20 cellular contexts compared by ENCODE assay signal in the genomic region with DNA sequence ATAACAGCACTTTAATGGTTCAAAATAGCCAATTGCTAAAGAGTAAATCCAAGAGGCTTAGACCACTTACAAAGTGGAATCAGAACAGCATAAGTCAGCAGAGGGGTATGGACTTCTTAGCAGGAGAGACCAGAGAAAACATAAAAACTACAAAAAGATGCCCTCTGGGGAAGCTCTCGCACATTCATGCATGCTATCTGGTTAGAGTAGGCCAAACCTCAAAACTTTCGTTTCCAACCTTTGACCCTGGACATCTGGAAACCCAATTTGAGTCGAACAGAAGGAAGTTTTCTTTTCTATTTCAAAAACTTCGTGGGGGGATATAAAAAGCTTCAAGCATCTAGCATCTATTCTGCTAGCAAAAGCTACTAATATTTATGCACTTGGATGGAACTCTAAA.
DNase-seq lines count a peak whose midpoint lies in the region; ATAC-seq and TF ChIP-seq lines count a peak whose summit lies in the region.
"Had no signal": no experiment of that assay in that cellular context is flagged by ENCODE, and none has a peak within 500 bp of the region (broad histone marks: within the 10 kb centered on the region; RNA-seq: fewer than 3 reads in every experiment).

No MANE protein-coding gene starts in this region.

- H3K9me3 ChIP-seq in BLaER1, result no peaks in the 10 kb centered on the region

- no peaks in the 10 kb centered on the region for H3K4me1 Mint-ChIP-seq in activated CD4-positive, alpha-beta memory T cell treated with anti-CD3 and anti-CD28 coated beads, Interleukin-2, amount 10 ng/mL, durations not matched to agents 7 days and 5 days
- H3K4me1 Mint-ChIP-seq: CD4-positive, alpha-beta memory T cell; IgD-negative memory B cell had no signal

- TF ChIP-seq CTCF in NB4 (IDR thresholded peaks at IDR 0.05; ENCODE audit: low read depth, low read length) (no peak), fibroblast of pulmonary artery (IDR thresholded peaks at IDR 0.05; ENCODE audit: low read length, missing control alignments) (no peak)

- H3K27me3 Mint-ChIP-seq in activated CD4-positive, alpha-beta memory T cell treated with anti-CD3 and anti-CD28 coated beads, Interleukin-2, amount 10 ng/mL, durations not matched to agents 7 days and 5 days, result no peaks in the 10 kb centered on the region
- H3K27me3 Mint-ChIP-seq: CD4-positive, alpha-beta memory T cell; IgD-negative memory B cell had no signal

- H4K20me1 ChIP-seq in BLaER1, result no peaks in the 10 kb centered on the region

- ATAC-seq in GM19452 (IDR thresholded peaks at IDR 0.05; ENCODE audit: unreplicated experiment), result peak; percentile 54
- ATAC-seq: left lobe of liver had no signal

- H3K36me3 Mint-ChIP-seq in activated CD4-positive, alpha-beta memory T cell treated with anti-CD3 and anti-CD28 coated beads, Interleukin-2, amount 10 ng/mL, durations not matched to agents 7 days and 5 days (ENCODE audit: low read depth), result no peaks in the 10 kb centered on the region
- H3K36me3 Mint-ChIP-seq: CD4-positive, alpha-beta memory T cell; IgD-negative memory B cell had no signal

- H3K4me3 Mint-ChIP-seq in activated CD4-positive, alpha-beta memory T cell treated with anti-CD3 and anti-CD28 coated beads, Interleukin-2, amount 10 ng/mL, durations not matched to agents 7 days and 5 days, result no peak overlapping the region
- H3K4me3 Mint-ChIP-seq: CD4-positive, alpha-beta memory T cell; IgD-negative memory B cell had no signal

- no peaks in the 10 kb centered on the region for H3K9me3 Mint-ChIP-seq in activated CD4-positive, alpha-beta memory T cell treated with anti-CD3 and anti-CD28 coated beads, Interleukin-2, amount 10 ng/mL, durations not matched to agents 7 days and 5 days
- H3K9me3 Mint-ChIP-seq: activated T-helper 2 cell treated with anti-CD3 and anti-CD28 coated beads, Interferon-gamma antibody, Interleukin-2, Interleukin-4, amounts not matched to agents 10 μg/mL and 5 μg/mL and 100 μg/mL, durations not matched to agents 14 hours and 24 hours and 36 hours had no signal

- H3K9ac ChIP-seq in BLaER1, result no peak overlapping the region

- DNase-seq in NB4 (ENCODE audit: low read depth) (peak; percentile 22), fibroblast of pulmonary artery (ENCODE audit: low read depth) (peak; percentile 4), NCI-H1694 (lab: John Stamatoyannopoulos, UW) (no peak), ureter (ENCODE audit: low spot score) (no peak), caudate nucleus (lab: John Stamatoyannopoulos, UW) (no peak)
- DNase-seq in activated CD4-positive, alpha-beta memory T cell treated with anti-CD3 and anti-CD28 coated beads, Interleukin-2, amount 10 ng/mL, durations not matched to agents 7 days and 5 days, result no peak
- DNase-seq: activated CD8-positive, alpha-beta memory T cell treated with anti-CD3 and anti-CD28 coated beads for 24 hours; amygdala; CD4-positive, alpha-beta memory T cell; cortex of kidney; hypothalamus; NCI-H1417 treated with DMSO at 0.1 percent for 48 hours; NCI-H446; SW 1271; WERI-Rb-1 had no signal

- H3K4me3 ChIP-seq in BLaER1, result no peak overlapping the region
- H3K4me3 ChIP-seq in NB4 (ENCODE audit: low read depth, low read length), result no peak overlapping the region
- H3K4me3 ChIP-seq in fibroblast of pulmonary artery (replicated peaks; ENCODE audit: low read depth, low read length), result no peak overlapping the region

- H3K36me3 ChIP-seq in BLaER1, result no peaks in the 10 kb centered on the region
- H3K36me3 ChIP-seq: WERI-Rb-1 had no signal

- H3K27ac ChIP-seq in BLaER1 (no peak overlapping the region), caudate nucleus (ENCODE audit: low read depth, low read length) (no peak overlapping the region)
- H3K27ac ChIP-seq: WERI-Rb-1 had no signal

- CTCF ChIA-PET in activated CD4-positive, alpha-beta memory T cell treated with anti-CD3 and anti-CD28 coated beads, Interleukin-2, amount 10 ng/mL, durations not matched to agents 7 days and 5 days (lab: Charles Lee), result no interaction called here

- H3K4me1 ChIP-seq in BLaER1, result peaks cover 34% of the 10 kb centered on the region

- no peaks in the 10 kb centered on the region for H3K27me3 ChIP-seq in BLaER1

- no peak overlapping the region for H3K27ac Mint-ChIP-seq in activated CD4-positive, alpha-beta memory T cell treated with anti-CD3 and anti-CD28 coated beads, Interleukin-2, amount 10 ng/mL, durations not matched to agents 7 days and 5 days
- H3K27ac Mint-ChIP-seq: activated T-helper 2 cell treated with anti-CD3 and anti-CD28 coated beads, Interferon-gamma antibody, Interleukin-2, Interleukin-4, amounts not matched to agents 10 μg/mL and 5 μg/mL and 100 μg/mL, durations not matched to agents 14 hours and 24 hours and 36 hours; CD4-positive, alpha-beta memory T cell; IgD-negative memory B cell had no signal

- TF ChIP-seq POLR2A in NB4 (IDR thresholded peaks at IDR 0.05; ENCODE audit: extremely low read depth, insufficient read length), result no peak

- H3K4me2 ChIP-seq in BLaER1, result peak overlapping the region; percentile 66

- POLR2A ChIA-PET in activated CD4-positive, alpha-beta memory T cell treated with anti-CD3 and anti-CD28 coated beads, Interleukin-2, amount 10 ng/mL, durations not matched to agents 7 days and 5 days (lab: Charles Lee), result no interaction called here

Comparison
In these comparisons a context has a peak if more than half of its experiments do, and no peak if none do; other contexts are left out.
1. DNase-seq: peak in NB4 (single experiment) and fibroblast of pulmonary artery (single experiment); none in activated CD4-positive, alpha-beta memory T cell treated with anti-CD3 and anti-CD28 coated beads, Interleukin-2, amount 10 ng/mL, durations not matched to agents 7 days and 5 days (single experiment), NCI-H1694 (single experiment), ureter (single experiment) and caudate nucleus (0 of 61).